Comparison of ENCODE assay signal across 12 cellular contexts in genomic region chr20:23270427-23270911, GRCh38.
DNase-seq lines count a peak whose midpoint lies in the region; FAIRE-seq and TF ChIP-seq lines count a peak whose summit lies in the region.
"Had no signal": no experiment of that assay in that cellular context is flagged by ENCODE, and none has a peak within 500 bp of the region (broad histone marks: within the 10 kb centered on the region; RNA-seq: fewer than 3 reads in every experiment).

No MANE protein-coding gene starts in this region.

- no peak overlapping the region for H2BK120ac ChIP-seq in mesendoderm (ENCODE audit: low read depth, low read length)

- H3K79me2 ChIP-seq in fibroblast of lung (ENCODE audit: control insufficient read depth, insufficient read depth, low read length) = no peaks in the 10 kb centered on the region
- no peaks in the 10 kb centered on the region for H3K79me2 ChIP-seq in mesendoderm (ENCODE audit: control insufficient read depth, insufficient read depth, low read length)

- H2AFZ ChIP-seq in fibroblast of lung (ENCODE audit: low read length) = no peak overlapping the region

- H3K56ac ChIP-seq in mesendoderm (ENCODE audit: low read length) = peak overlapping the region; percentile 28

- H3K4me2 ChIP-seq in fibroblast of lung (ENCODE audit: extremely low read depth, insufficient read depth, low read length) (no peak overlapping the region), mesendoderm (ENCODE audit: low read length) (no peak overlapping the region)

- H3K4me3 ChIP-seq in fibroblast of lung (replicated peaks in 1 of 4; ENCODE audit: control extremely low read depth in 1 of 4, insufficient read depth in 1 of 4, low read depth in 3 of 4, low read length in 4 of 4) = no peak overlapping the region
- no peak overlapping the region for H3K4me3 ChIP-seq in mesendoderm (ENCODE audit: low read length)
- H3K4me3 ChIP-seq: skin epidermis had no signal

- H3K36me3 ChIP-seq in fibroblast of lung (ENCODE audit: control insufficient read depth, insufficient read depth, low read length) (no peaks in the 10 kb centered on the region), mesendoderm (ENCODE audit: control insufficient read depth, insufficient read depth, low read length) (no peaks in the 10 kb centered on the region)

- no peak overlapping the region for H2AK5ac ChIP-seq in mesendoderm (ENCODE audit: low read length)

- H4K20me1 ChIP-seq in fibroblast of lung (ENCODE audit: control insufficient read depth, extremely low read depth, insufficient read depth, low read length) = no peaks in the 10 kb centered on the region

- H3K4me1 ChIP-seq in fibroblast of lung (ENCODE audit: control insufficient read depth, extremely low read depth, insufficient read depth, low read length) = peaks cover 5% of the 10 kb centered on the region
- H3K4me1 ChIP-seq in mesendoderm (ENCODE audit: control insufficient read depth, low read depth, low read length) = no peaks in the 10 kb centered on the region

- peak; percentile 8 for DNase-seq in NCI-H69 (lab: John Stamatoyannopoulos, UW)
- DNase-seq in fibroblast of lung (ENCODE audit: low read depth in 2 of 2) = peak; percentile 71 to 89
- peak; percentile 91 for DNase-seq in mesendoderm
- DNase-seq in urothelium cell line (ENCODE audit: low spot score) = peak; percentile 50
- no peak for DNase-seq in NCI-H1092 treated with DMSO at 0.1 percent for 48 hours (lab: John Stamatoyannopoulos, UW)
- DNase-seq in NCI-H2029 treated with DMSO at 0.1 percent for 48 hours (lab: John Stamatoyannopoulos, UW) = no peak
- DNase-seq in GOT3 (lab: John Stamatoyannopoulos, UW) = no peak
- DNase-seq: Kasumi-1, NCI-H510A had no signal

- no peak overlapping the region for H4K5ac ChIP-seq in mesendoderm (ENCODE audit: low read length)

- H3K23ac ChIP-seq in mesendoderm (ENCODE audit: low read length) = no peak overlapping the region

- H4K8ac ChIP-seq in mesendoderm (ENCODE audit: low read depth, low read length) = no peak overlapping the region

- no peaks in the 10 kb centered on the region for H3K9me3 ChIP-seq in fibroblast of lung (ENCODE audit: control insufficient read depth, insufficient read depth, low read depth, low read length)

- FAIRE-seq in urothelium cell line (lab: Jason Lieb, UNC) = no peak
- FAIRE-seq: D721Med, endometrium had no signal

- no peak overlapping the region for H2BK5ac ChIP-seq in mesendoderm (ENCODE audit: low read length)

- H3K4ac ChIP-seq in mesendoderm (ENCODE audit: low read depth, low read length) = no peak overlapping the region

- no CpG with 5 or more reads among the region's 11 CpGs for WGBS in mesendoderm (ENCODE audit: extremely low coverage, insufficient coverage, low lambda C conversion rate)

- no peaks in the 10 kb centered on the region for H3K79me1 ChIP-seq in mesendoderm (ENCODE audit: low read length)

- no peaks in the 10 kb centered on the region for H3K27me3 ChIP-seq in fibroblast of lung (ENCODE audit: control insufficient read depth, insufficient read depth, low read length)
- H3K27me3 ChIP-seq in mesendoderm (ENCODE audit: insufficient read depth, low read length, poor library complexity) = no peaks in the 10 kb centered on the region

- H3K18ac ChIP-seq in mesendoderm (ENCODE audit: low read length) = no peak overlapping the region

- TF ChIP-seq CTCF in fibroblast of lung (conservative IDR thresholded peaks at IDR 0.05 in 1 of 2, IDR thresholded peaks at IDR 0.05 in 1 of 2; ENCODE audit: low read depth in 1 of 2, low read length in 2 of 2) = no peak

- H3K27ac ChIP-seq in fibroblast of lung (ENCODE audit: insufficient read depth, low read length) (peak overlapping the region; percentile 14), mesendoderm (ENCODE audit: low read depth, low read length) (no peak overlapping the region)

- no peak overlapping the region for H2BK15ac ChIP-seq in mesendoderm (replicated peaks; ENCODE audit: low read depth)

- H3K9ac ChIP-seq in fibroblast of lung (ENCODE audit: insufficient read depth, low read length) (no peak overlapping the region), mesendoderm (ENCODE audit: low read length) (no peak overlapping the region)

Comparison
In these comparisons a context has a peak if more than half of its experiments do, and no peak if none do; other contexts are left out.
1. DNase-seq: peak in NCI-H69 (single experiment), fibroblast of lung (2 of 2), mesendoderm (single experiment) and urothelium cell line (single experiment); none in NCI-H1092 treated with DMSO at 0.1 percent for 48 hours (single experiment), NCI-H2029 treated with DMSO at 0.1 percent for 48 hours (single experiment) and GOT3 (single experiment).